ENCODE assay signal across 10 cellular contexts in the genomic region with DNA sequence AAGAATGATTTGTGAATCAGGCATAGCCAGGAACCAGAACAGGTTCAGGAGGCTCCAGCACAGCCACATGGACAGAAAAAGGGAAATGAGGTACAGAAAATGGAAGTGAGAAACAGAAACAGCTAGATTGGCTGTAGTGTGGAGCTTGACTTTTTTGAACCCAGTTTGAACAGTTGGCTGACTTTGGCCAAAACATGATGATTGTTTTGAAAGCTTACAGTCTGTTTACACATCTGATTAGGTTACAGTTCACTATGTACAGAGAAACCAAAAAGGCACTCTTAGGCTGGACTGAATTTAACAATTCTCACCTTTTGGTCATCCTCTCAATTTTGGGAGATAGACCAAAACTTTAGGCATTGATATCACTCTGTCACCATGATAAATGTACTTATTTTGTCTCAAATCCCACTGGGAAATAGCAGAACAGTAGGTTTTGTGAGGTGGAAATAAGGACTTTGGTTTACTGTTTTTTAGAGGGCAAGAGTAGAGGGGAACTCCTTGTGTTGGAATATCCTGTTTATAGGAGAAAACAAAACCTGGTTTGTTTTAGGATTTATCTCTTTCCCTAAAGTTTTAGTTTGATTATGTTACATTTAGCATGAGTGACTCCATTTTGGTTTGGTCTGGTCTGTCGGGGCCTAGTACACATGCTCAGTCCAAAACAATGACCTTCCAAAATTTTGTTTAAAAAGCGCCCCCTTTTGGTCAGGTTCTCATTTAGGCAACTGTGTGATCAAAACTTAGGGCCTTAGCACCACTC.
DNase-seq lines count a peak whose midpoint lies in the region; ATAC-seq, FAIRE-seq and TF ChIP-seq lines count a peak whose summit lies in the region.
"Had no signal": no experiment of that assay in that cellular context is flagged by ENCODE, and none has a peak within 500 bp of the region (broad histone marks: within the 10 kb centered on the region; RNA-seq: fewer than 3 reads in every experiment).

No MANE protein-coding gene starts in this region.

- TF ChIP-seq POLR2A in body of pancreas (IDR thresholded peaks at IDR 0.05): no peak

- peaks cover under 1% of the 10 kb centered on the region for H3K9me3 Mint-ChIP-seq in activated CD4-positive, alpha-beta memory T cell treated with anti-CD3 and anti-CD28 coated beads, Interleukin-2, amount 10 ng/mL, durations not matched to agents 7 days and 5 days

- H3K4me1 ChIP-seq in liver (ENCODE audit: control insufficient read depth in 4 of 4, insufficient read depth in 4 of 4, low read length in 3 of 4) (peaks cover 3 to 18% (median 5%) of the 10 kb centered on the region in 4 donors), body of pancreas (no peaks in the 10 kb centered on the region), kidney (ENCODE audit: control insufficient read depth in 1 of 2, insufficient read depth in 1 of 2, low read depth in 1 of 2, low read length in 2 of 2) (no peaks in the 10 kb centered on the region)

- intact Hi-C loops in body of pancreas (cut with DNase I): no loop called here
- intact Hi-C loops in kidney (cut with DNase I): no loop called here

- H3K27ac ChIP-seq in liver (ENCODE audit: low read depth in 1 of 2, low read length in 2 of 2): peak overlapping the region; percentile 29 to 51
- no peak overlapping the region for H3K27ac ChIP-seq in body of pancreas
- no peak overlapping the region for H3K27ac ChIP-seq in kidney (ENCODE audit: low read depth in 2 of 2, low read length in 2 of 2)

- DNase-seq in GM13977 (ENCODE audit: low spot score) (no peak), MV-4-11 (lab: John Stamatoyannopoulos, UW) (peak; percentile 87), body of pancreas (no peak), kidney (no peak)
- no peak for DNase-seq in stimulated activated CD4-positive, alpha-beta T cell treated with anti-CD3 and anti-CD28 coated beads, Interleukin-2, amount 100 ng/mL, for 24 hours
- DNase-seq in activated CD4-positive, alpha-beta memory T cell treated with anti-CD3 and anti-CD28 coated beads, Interleukin-2, amount 10 ng/mL, durations not matched to agents 7 days and 5 days: no peak
- DNase-seq: KBM-7 had no signal

- in situ Hi-C loops in GM13977 (cut with MboI; ENCODE audit: low pct_unique_long_range_greater_than_20kb, low sequenced_read_pairs, unreplicated experiment): no loop called here

- H3K4me1 Mint-ChIP-seq in activated CD4-positive, alpha-beta memory T cell treated with anti-CD3 and anti-CD28 coated beads, Interleukin-2, amount 10 ng/mL, durations not matched to agents 7 days and 5 days: peaks cover 5% of the 10 kb centered on the region

- POLR2A ChIA-PET in activated CD4-positive, alpha-beta memory T cell treated with anti-CD3 and anti-CD28 coated beads, Interleukin-2, amount 10 ng/mL, durations not matched to agents 7 days and 5 days (lab: Charles Lee): no interaction called here

- no peaks in the 10 kb centered on the region for H3K27me3 Mint-ChIP-seq in activated CD4-positive, alpha-beta memory T cell treated with anti-CD3 and anti-CD28 coated beads, Interleukin-2, amount 10 ng/mL, durations not matched to agents 7 days and 5 days
- H3K27me3 Mint-ChIP-seq: activated naive CD8-positive, alpha-beta T cell had no signal

- H3K9ac ChIP-seq in liver (ENCODE audit: low read depth in 1 of 2, low read length in 2 of 2): peak overlapping the region in 1 of 2 donors; percentile 18
- H3K9ac ChIP-seq in kidney (ENCODE audit: low read length in 2 of 2): no peak overlapping the region

- H3K27ac Mint-ChIP-seq in activated CD4-positive, alpha-beta memory T cell treated with anti-CD3 and anti-CD28 coated beads, Interleukin-2, amount 10 ng/mL, durations not matched to agents 7 days and 5 days: no peak overlapping the region
- H3K27ac Mint-ChIP-seq: activated naive CD8-positive, alpha-beta T cell had no signal

- H3K4me3 ChIP-seq in liver (ENCODE audit: low read depth in 1 of 3, low read length in 3 of 3): no peak overlapping the region
- no peak overlapping the region for H3K4me3 ChIP-seq in body of pancreas
- H3K4me3 ChIP-seq in kidney (ENCODE audit: low read length in 2 of 2): no peak overlapping the region

- FAIRE-seq in kidney (lab: Jason Lieb, UNC): no peak

- TF ChIP-seq CTCF in GM13977 (IDR thresholded peaks at IDR 0.05; ENCODE audit: extremely low read depth, insufficient read depth, missing control alignments) (peak; percentile 27), liver (IDR thresholded peaks at IDR 0.05; ENCODE audit: low read depth, low read length, missing input control) (no peak), body of pancreas (IDR thresholded peaks at IDR 0.05) (no peak), kidney (IDR thresholded peaks at IDR 0.05; ENCODE audit: borderline replicate concordance, extremely low read depth, insufficient read depth) (no peak)

- 73% methylated on average over 2 of the region's 2 CpGs for WGBS in liver
- WGBS in body of pancreas, 2 donors: 75 to 76% methylated on average over 2 of the region's 2 CpGs

- H3K4me3 Mint-ChIP-seq in activated CD4-positive, alpha-beta memory T cell treated with anti-CD3 and anti-CD28 coated beads, Interleukin-2, amount 10 ng/mL, durations not matched to agents 7 days and 5 days: no peak overlapping the region
- H3K4me3 Mint-ChIP-seq: activated naive CD8-positive, alpha-beta T cell had no signal

- H3K27me3 ChIP-seq in liver (ENCODE audit: control insufficient read depth in 4 of 4, insufficient read depth in 4 of 4, low read length in 3 of 4) (no peaks in the 10 kb centered on the region), body of pancreas (no peaks in the 10 kb centered on the region)

- TF ChIP-seq RAD21 in liver (IDR thresholded peaks at IDR 0.05): peak in 1 of 2 donors; percentile 18

- ATAC-seq in GM21723 (IDR thresholded peaks at IDR 0.05; ENCODE audit: unreplicated experiment): peak; percentile 86
- no peak for ATAC-seq in body of pancreas

- no peaks in the 10 kb centered on the region for H3K36me3 ChIP-seq in liver (ENCODE audit: control insufficient read depth in 4 of 4, insufficient read depth in 3 of 4, low read depth in 1 of 4, low read length in 3 of 4)
- H3K36me3 ChIP-seq in body of pancreas (replicated peaks in 1 of 2; ENCODE audit: insufficient read depth in 1 of 2, low read depth in 2 of 2): no peaks in the 10 kb centered on the region
- H3K36me3 ChIP-seq in kidney (ENCODE audit: control insufficient read depth in 1 of 2, insufficient read depth in 2 of 2, low read length in 2 of 2): no peaks in the 10 kb centered on the region

- CTCF ChIA-PET in activated CD4-positive, alpha-beta memory T cell treated with anti-CD3 and anti-CD28 coated beads, Interleukin-2, amount 10 ng/mL, durations not matched to agents 7 days and 5 days (lab: Charles Lee): interaction anchor here (1.0 kb wide), 1 partner anchor 14 kb away, joined by 3 read pairs; no protein-coding TSS in a partner anchor

- H3K36me3 Mint-ChIP-seq in activated CD4-positive, alpha-beta memory T cell treated with anti-CD3 and anti-CD28 coated beads, Interleukin-2, amount 10 ng/mL, durations not matched to agents 7 days and 5 days (ENCODE audit: low read depth): no peaks in the 10 kb centered on the region
- H3K36me3 Mint-ChIP-seq: activated naive CD8-positive, alpha-beta T cell had no signal

- H3K9me3 ChIP-seq in liver (ENCODE audit: control insufficient read depth in 4 of 4, low read length in 3 of 4) (no peaks in the 10 kb centered on the region), body of pancreas (no peaks in the 10 kb centered on the region), kidney (ENCODE audit: control insufficient read depth in 1 of 2, low read length in 2 of 2) (no peaks in the 10 kb centered on the region)

TF ChIP-seq in liver, 16 proteins besides CTCF, POLR2A, EP300 and RAD21 (continues in another document):
- TF ChIP-seq, protein P1, sequence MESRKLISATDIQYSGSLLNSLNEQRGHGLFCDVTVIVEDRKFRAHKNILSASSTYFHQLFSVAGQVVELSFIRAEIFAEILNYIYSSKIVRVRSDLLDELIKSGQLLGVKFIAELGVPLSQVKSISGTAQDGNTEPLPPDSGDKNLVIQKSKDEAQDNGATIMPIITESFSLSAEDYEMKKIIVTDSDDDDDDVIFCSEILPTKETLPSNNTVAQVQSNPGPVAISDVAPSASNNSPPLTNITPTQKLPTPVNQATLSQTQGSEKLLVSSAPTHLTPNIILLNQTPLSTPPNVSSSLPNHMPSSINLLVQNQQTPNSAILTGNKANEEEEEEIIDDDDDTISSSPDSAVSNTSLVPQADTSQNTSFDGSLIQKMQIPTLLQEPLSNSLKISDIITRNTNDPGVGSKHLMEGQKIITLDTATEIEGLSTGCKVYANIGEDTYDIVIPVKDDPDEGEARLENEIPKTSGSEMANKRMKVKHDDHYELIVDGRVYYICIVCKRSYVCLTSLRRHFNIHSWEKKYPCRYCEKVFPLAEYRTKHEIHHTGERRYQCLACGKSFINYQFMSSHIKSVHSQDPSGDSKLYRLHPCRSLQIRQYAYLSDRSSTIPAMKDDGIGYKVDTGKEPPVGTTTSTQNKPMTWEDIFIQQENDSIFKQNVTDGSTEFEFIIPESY (IDR thresholded peaks at IDR 0.05): no peak
- TF ChIP-seq HNF4A (conservative IDR thresholded peaks at IDR 0.05) (peak; percentile 40 to 66), HNF4G (IDR thresholded peaks at IDR 0.05) (no peak), GABPA (IDR thresholded peaks at IDR 0.05 in 1 of 2, conservative IDR thresholded peaks at IDR 0.05 in 1 of 2) (no peak), FOXA2 (IDR thresholded peaks at IDR 0.05) (peak; percentile 64), JUND (IDR thresholded peaks at IDR 0.05) (peak in 1 of 2 donors; percentile 17), NR2F2 (IDR thresholded peaks at IDR 0.05) (no peak), TAF1 (conservative IDR thresholded peaks at IDR 0.05) (no peak), FOXA1 (IDR thresholded peaks at IDR 0.05) (peak; percentile 78), YY1 (IDR thresholded peaks at IDR 0.05) (peak; percentile 42), EGR1 (IDR thresholded peaks at IDR 0.05; ENCODE audit: low read depth in 2 of 2) (no peak), SP1 (IDR thresholded peaks at IDR 0.05) (peak; percentile 65), RXRA (IDR thresholded peaks at IDR 0.05) (peak in 1 of 2 donors; percentile 67)
- TF ChIP-seq, protein P2, sequence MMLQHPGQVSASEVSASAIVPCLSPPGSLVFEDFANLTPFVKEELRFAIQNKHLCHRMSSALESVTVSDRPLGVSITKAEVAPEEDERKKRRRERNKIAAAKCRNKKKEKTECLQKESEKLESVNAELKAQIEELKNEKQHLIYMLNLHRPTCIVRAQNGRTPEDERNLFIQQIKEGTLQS (IDR thresholded peaks at IDR 0.05): no peak
- TF ChIP-seq, protein P3, sequence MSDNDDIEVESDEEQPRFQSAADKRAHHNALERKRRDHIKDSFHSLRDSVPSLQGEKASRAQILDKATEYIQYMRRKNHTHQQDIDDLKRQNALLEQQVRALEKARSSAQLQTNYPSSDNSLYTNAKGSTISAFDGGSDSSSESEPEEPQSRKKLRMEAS (IDR thresholded peaks at IDR 0.05): peak; percentile 17

Comparison
In these comparisons a context has a peak if more than half of its experiments do, and no peak if none do; other contexts are left out.
1. H3K27ac ChIP-seq: peak in liver (2 of 2); none in body of pancreas (0 of 4) and kidney (0 of 2).